Comparison of ENCODE assay signal across 28 cellular contexts in genomic region chr7:2480071-2480410, GRCh38. TPM values are rescaled to one million over a fixed set of nuclear protein-coding genes. Genes with fewer than 3 reads are reported as not detected.
"Had no signal": no experiment of that assay in that cellular context is flagged by ENCODE, and none has a peak within 500 bp of the region (broad histone marks: within the 10 kb centered on the region; RNA-seq: fewer than 3 reads in every experiment).

No MANE protein-coding gene starts in this region.

- H3K4me3 Mint-ChIP-seq: activated CD8-positive, alpha-beta T cell treated with anti-CD3 and anti-CD28 coated beads, Interleukin-2, amount 10 ng/mL, durations not matched to agents 7 days and 5 days; activated T-helper 17 cell treated with anti-CD3 and anti-CD28 coated beads, Interleukin-2, amount 50 U/mL, for 72 hours; mesothelial cell of epicardium; naive thymus-derived CD8-positive, alpha-beta T cell; T-cell; T-helper 2 cell treated with Interferon-gamma antibody and Interleukin-4, amounts not matched to agents 5 μg/mL and 100 μg/mL, for 36 hours had no signal

- H3K27ac Mint-ChIP-seq: activated CD8-positive, alpha-beta T cell treated with anti-CD3 and anti-CD28 coated beads, Interleukin-2, amount 10 ng/mL, durations not matched to agents 7 days and 5 days; activated T-helper 17 cell treated with anti-CD3 and anti-CD28 coated beads, Interleukin-2, amount 50 U/mL, for 72 hours; mesothelial cell of epicardium; T-cell; T-helper 2 cell treated with Interferon-gamma antibody and Interleukin-4, amounts not matched to agents 5 μg/mL and 100 μg/mL, for 36 hours had no signal

- H3K9me3 Mint-ChIP-seq: activated T-helper 17 cell treated with anti-CD3 and anti-CD28 coated beads, Interleukin-2, amount 50 U/mL, for 72 hours; mesothelial cell of epicardium; T-cell had no signal

- H3K4me1 Mint-ChIP-seq: activated T-helper 17 cell treated with anti-CD3 and anti-CD28 coated beads, Interleukin-2, amount 50 U/mL, for 72 hours; mesothelial cell of epicardium had no signal

- H3K36me3 Mint-ChIP-seq: mesothelial cell of epicardium; naive thymus-derived CD8-positive, alpha-beta T cell; T-cell had no signal

- DNase-seq: activated CD4-positive, alpha-beta T cell treated with anti-CD3 and anti-CD28 coated beads, Interleukin-2, amount 50 U/mL, for 1 hour; activated CD4-positive, CD25-positive, alpha-beta regulatory T cell treated with anti-CD3 and anti-CD28 coated beads, Interleukin-2, amount 50 U/mL, for 72 hours; activated CD8-positive, alpha-beta T cell treated with anti-CD3 and anti-CD28 coated beads, Interleukin-2, amount 10 ng/mL, durations not matched to agents 7 days and 5 days; activated naive CD4-positive, alpha-beta T cell treated with Interleukin-2 at 50 U/mL for 16 hours; cerebellar nuclear complex; effector CD4-positive, alpha-beta T cell; erythroblast; foreskin keratinocyte; left ventricle myocardium inferior; naive thymus-derived CD8-positive, alpha-beta T cell; right cardiac atrium; stimulated activated CD4-positive, alpha-beta T cell treated with anti-CD3 and anti-CD28 coated beads, Interleukin-12 subunit alpha, Interleukin-12 subunit beta, amount 100 ng/mL, for 4 hours; stimulated activated CD4-positive, alpha-beta T cell treated with anti-CD3 and anti-CD28 coated beads, Interleukin-4, amount 100 ng/mL, for 4 hours; stimulated activated naive CD8-positive, alpha-beta T cell treated with anti-CD3 and anti-CD28 coated beads, Interleukin-15, Interleukin-2, amounts not matched to agents 100 U/mL and 50 U/mL, for 24 hours; T-cell; WERI-Rb-1 had no signal

- H3K27me3 Mint-ChIP-seq: activated T-helper 17 cell treated with anti-CD3 and anti-CD28 coated beads, Interleukin-2, amount 50 U/mL, for 72 hours; naive thymus-derived CD8-positive, alpha-beta T cell; T-cell had no signal

- H3K27ac ChIP-seq: foreskin keratinocyte, left ventricle myocardium inferior, neutrophil, parathyroid adenoma, WERI-Rb-1 had no signal

- ATAC-seq: activated CD8-positive, alpha-beta T cell treated with anti-CD3 and anti-CD28 coated beads, Interleukin-2, amount 10 ng/mL, durations not matched to agents 7 days and 5 days; activated T-helper 17 cell treated with anti-CD3 and anti-CD28 coated beads, Interleukin-2, amount 50 U/mL, for 72 hours; foreskin keratinocyte; naive thymus-derived CD8-positive, alpha-beta T cell; right cardiac atrium; stimulated activated naive CD8-positive, alpha-beta T cell treated with anti-CD3 and anti-CD28 coated beads, Interleukin-15, Interleukin-2, amounts not matched to agents 100 U/mL and 50 U/mL, for 24 hours; T-cell had no signal

RNA-seq across cellular contexts. Expression of gene GRIFIN, which starts 3.8 kb away (rescaled TPM):
- total RNA-seq: activated CD8-positive, alpha-beta T cell treated with anti-CD3 and anti-CD28 coated beads, Interleukin-2, amount 10 ng/mL, durations not matched to agents 7 days and 5 days; activated T-helper 17 cell treated with anti-CD3 and anti-CD28 coated beads, Interleukin-2, amount 50 U/mL, for 72 hours; fibroblast of lung; foreskin keratinocyte; kidney epithelial cell; left ventricle myocardium inferior; lung microvascular endothelial cell; mesothelial cell of epicardium; naive thymus-derived CD8-positive, alpha-beta T cell; pulmonary artery endothelial cell; right cardiac atrium; skeletal muscle tissue; subcutaneous adipose tissue; T-cell; ureter had no signal
